Comparison of ENCODE assay signal across 8 cellular contexts in the genomic region with DNA sequence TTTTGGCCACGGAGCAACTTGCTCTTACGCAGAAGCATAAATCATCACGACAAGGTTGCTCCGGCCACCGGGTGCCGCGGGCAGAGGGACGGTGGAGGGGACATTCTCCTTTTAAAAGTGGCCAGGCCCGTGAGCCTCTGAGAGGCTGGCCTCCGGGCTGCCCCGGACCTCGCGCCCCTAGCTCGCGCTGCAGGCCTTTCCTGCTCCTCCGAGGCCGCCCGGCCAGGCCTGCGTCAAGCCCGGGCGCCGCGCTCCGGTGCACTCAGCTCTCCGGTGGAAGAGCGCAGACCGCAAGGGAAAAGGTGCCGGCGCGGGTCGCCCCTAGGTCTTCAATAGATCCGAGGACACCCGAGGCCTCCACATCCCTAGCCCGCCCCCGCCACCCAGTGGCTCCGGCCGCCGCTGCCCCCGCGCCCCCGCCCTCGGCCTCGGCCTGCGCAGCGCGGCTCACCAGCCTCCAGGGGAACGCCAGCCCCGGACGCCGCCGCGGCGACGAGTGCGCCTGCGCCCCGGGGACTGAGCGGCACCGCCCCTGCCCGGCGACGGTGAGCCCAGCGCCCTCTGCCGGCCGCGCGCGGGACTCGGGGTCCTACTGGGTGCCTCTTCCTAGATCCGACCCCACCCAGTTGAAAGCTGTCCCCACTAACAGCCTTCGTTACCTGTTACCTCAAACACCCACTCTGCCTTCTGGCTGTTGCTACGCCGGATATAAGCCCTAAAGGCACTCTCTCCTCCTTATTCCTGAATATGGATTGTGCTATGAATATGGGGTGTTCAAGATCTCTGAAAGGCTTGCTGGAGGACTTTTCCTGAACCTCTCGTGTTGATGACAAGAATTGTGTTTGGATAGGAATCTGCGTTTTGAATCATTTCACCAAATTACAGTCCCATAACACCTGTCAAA. TPM values are rescaled to one million over a fixed set of nuclear protein-coding genes. Genes with fewer than 3 reads are reported as not detected.
DNase-seq lines count a peak whose midpoint lies in the region; ATAC-seq and TF ChIP-seq lines count a peak whose summit lies in the region.

A gene (minus strand): TSS at position 500 of the 904 bp plus-strand sequence. CDS start 10,671 bp downstream, outside the sequence.

- peaks cover 24% of the 10 kb centered on the region for H3K27me3 Mint-ChIP-seq in activated T-cell treated with anti-CD3 and anti-CD28 coated beads, Interleukin-2, amount 50 U/mL, for 24 hours

- H3K36me3 Mint-ChIP-seq in activated T-cell treated with anti-CD3 and anti-CD28 coated beads, Interleukin-2, amount 50 U/mL, for 24 hours (ENCODE audit: low read depth), result no peaks in the 10 kb centered on the region

- no peaks in the 10 kb centered on the region for H4K20me1 ChIP-seq in OCI-LY7 (ENCODE audit: insufficient read depth, low read length)

- H3K27ac ChIP-seq in OCI-LY7 (ENCODE audit: low read depth, low read length, poor library complexity, severe bottlenecking) (no peak within 1 kb of the TSS), esophagus (ENCODE audit: low read depth in 2 of 2, low read length in 1 of 2) (peak within 1 kb of the TSS; percentile 62 to 76), muscle layer of colon (ENCODE audit: low read depth, low read length) (peak within 1 kb of the TSS; percentile 66)

- peak within 1 kb of the TSS; percentile 76 for H3K4me3 Mint-ChIP-seq in activated T-cell treated with anti-CD3 and anti-CD28 coated beads, Interleukin-2, amount 50 U/mL, for 24 hours

- POLR2A ChIA-PET in OCI-LY7 (lab: Charles Lee), result interaction anchor here (0.9 to 1.3 kb wide), 2 partner anchors 8 to 85 kb away, joined by 3 to 7 read pairs; no protein-coding TSS in a partner anchor

- H3K79me2 ChIP-seq in OCI-LY7 (ENCODE audit: insufficient read depth, low read depth, low read length), result no peaks in the 10 kb centered on the region

- BruUV-seq in OCI-LY7 (replicated peaks; lab: Mats Ljungman, UMichigan), result no TSS peak

- no peaks in the 10 kb centered on the region for H3K27me3 ChIP-seq in esophagus (ENCODE audit: control insufficient read depth in 1 of 2, insufficient read depth in 2 of 2, low read length in 2 of 2)
- peaks cover 0 to 5% of the 10 kb centered on the region in 2 donors for H3K27me3 ChIP-seq in muscle layer of colon (ENCODE audit: control insufficient read depth in 1 of 2, insufficient read depth in 2 of 2, low read length in 2 of 2)

- DNase-seq in DMS114 treated with DMSO at 0.1 percent for 48 hours (lab: John Stamatoyannopoulos, UW; ENCODE audit: unreplicated experiment), result peak; percentile 76
- peak; percentile 85 for DNase-seq in HuH-7.5 (ENCODE audit: low spot score)
- peak; percentile 86 for DNase-seq in OCI-LY7 (ENCODE audit: low spot score)
- DNase-seq in activated T-cell treated with anti-CD3 and anti-CD28 coated beads, Interleukin-2, amount 50 U/mL, for 24 hours, result peak; percentile 97
- DNase-seq in stimulated activated CD8-positive, alpha-beta memory T cell treated with anti-CD3 and anti-CD28 coated beads, Interleukin-7, amount 100 ng/mL, for 24 hours (ENCODE audit: low read depth), result peak; percentile 86

- CTCF ChIA-PET in OCI-LY7 (lab: Charles Lee; ENCODE audit: unreplicated experiment), result interaction anchor here (0.6 kb wide), 2 partner anchors 73 to 302 kb away, joined by 3 to 6 read pairs; no protein-coding TSS in a partner anchor

- H3K4me1 ChIP-seq in OCI-LY7 (ENCODE audit: insufficient read depth, low read length, poor library complexity, severe bottlenecking) (peaks cover 8% of the 10 kb centered on the region), esophagus (ENCODE audit: control insufficient read depth in 2 of 2, insufficient read depth in 2 of 2, low read length in 1 of 2) (peaks cover 0 to 2% of the 10 kb centered on the region in 2 donors), muscle layer of colon (ENCODE audit: insufficient read depth, low read length) (peaks cover 16% of the 10 kb centered on the region)

- H3K36me3 ChIP-seq in OCI-LY7 (ENCODE audit: insufficient read depth, low read length), result no peaks in the 10 kb centered on the region
- no peaks in the 10 kb centered on the region for H3K36me3 ChIP-seq in esophagus (ENCODE audit: control insufficient read depth in 2 of 2, insufficient read depth in 2 of 2, low read length in 1 of 2)
- H3K36me3 ChIP-seq in muscle layer of colon (ENCODE audit: insufficient read depth, low read length), result no peaks in the 10 kb centered on the region

- no peaks in the 10 kb centered on the region for H3K9me2 ChIP-seq in OCI-LY7 (ENCODE audit: insufficient read depth, low read length)

- intact Hi-C loops in OCI-LY7 (cut with micrococcal nuclease; ENCODE audit: unreplicated experiment), result loop anchor here (1.0 to 10.0 kb wide), 2 partner anchors 88 to 122 kb away; no protein-coding TSS in a partner anchor

- TF ChIP-seq CTCF in OCI-LY7 (conservative IDR thresholded peaks at IDR 0.05; ENCODE audit: low read length), result peak; percentile 83

- H3K4me1 Mint-ChIP-seq in activated T-cell treated with anti-CD3 and anti-CD28 coated beads, Interleukin-2, amount 50 U/mL, for 24 hours (ENCODE audit: low read depth), result peaks cover 24% of the 10 kb centered on the region

- H3K4me2 ChIP-seq in OCI-LY7 (ENCODE audit: low read length), result peak within 1 kb of the TSS; percentile 59

- WGBS in esophagus, 2 donors, result 1% methylated on average over 68 to 75 of the region's 75 CpGs

- peak within 1 kb of the TSS; percentile 88 for H2AFZ ChIP-seq in OCI-LY7 (ENCODE audit: low read length)

- peak within 1 kb of the TSS; percentile 66 for H3K9ac ChIP-seq in muscle layer of colon (ENCODE audit: low read length)

- peak within 1 kb of the TSS; percentile 38 for H3K27ac Mint-ChIP-seq in activated T-cell treated with anti-CD3 and anti-CD28 coated beads, Interleukin-2, amount 50 U/mL, for 24 hours

- no peaks in the 10 kb centered on the region for H3K9me3 Mint-ChIP-seq in activated T-cell treated with anti-CD3 and anti-CD28 coated beads, Interleukin-2, amount 50 U/mL, for 24 hours

- ATAC-seq in GM21447 (IDR thresholded peaks at IDR 0.05; ENCODE audit: unreplicated experiment), result peak; percentile 83

- H3K9me3 ChIP-seq in OCI-LY7 (ENCODE audit: low read length), result no peaks in the 10 kb centered on the region
- H3K9me3 ChIP-seq in esophagus (ENCODE audit: control insufficient read depth in 2 of 2, insufficient read depth in 1 of 2, low read depth in 1 of 2, low read length in 1 of 2), result no peaks in the 10 kb centered on the region
- H3K9me3 ChIP-seq in muscle layer of colon (ENCODE audit: low read length), result no peaks in the 10 kb centered on the region

- H3K4me3 ChIP-seq in OCI-LY7 (ENCODE audit: low read depth, low read length, poor library complexity, severe bottlenecking) (peak within 1 kb of the TSS; percentile 55), esophagus (ENCODE audit: low read depth in 1 of 2, low read length in 2 of 2) (peak within 1 kb of the TSS; percentile 65 to 71), muscle layer of colon (ENCODE audit: low read depth in 1 of 2, low read length in 2 of 2) (peak within 1 kb of the TSS; percentile 47 to 60)

RNA-seq across cellular contexts. Expression of the gene that starts here (rescaled TPM):
- total RNA-seq in OCI-LY7 (2014; rRNA removed; shearing (Covaris generic)), result 0.35 TPM in 1 of 2 replicates, not detected in the other
- 1.4 and 1.9 TPM in 2 replicates for total RNA-seq in OCI-LY7 (2022)
- polyA plus RNA-seq in esophagus, result 1 to 10 TPM; 2.5 to 3.9 TPM
